8 cellular contexts compared by ENCODE assay signal in genomic region chr12:108838194-108839010, GRCh38. TPM values are rescaled to one million over a fixed set of nuclear protein-coding genes. Genes with fewer than 3 reads are reported as not detected.
DNase-seq lines count a peak whose midpoint lies in the region; ATAC-seq and TF ChIP-seq lines count a peak whose summit lies in the region.

No MANE protein-coding gene starts in this region.

- H3K27me3 ChIP-seq in right atrium auricular region (no peaks in the 10 kb centered on the region), skeletal muscle tissue (ENCODE audit: control insufficient read depth in 3 of 3, insufficient read depth in 3 of 3, low read length in 3 of 3) (no peaks in the 10 kb centered on the region)

- DNase-seq in CMK (ENCODE audit: low read depth) (peak; percentile 88), HK-2 (ENCODE audit: unreplicated experiment) (peak; percentile 95), SKM-1 (lab: John Stamatoyannopoulos, UW; ENCODE audit: unreplicated experiment) (peak; percentile 35), right atrium auricular region (ENCODE audit: low spot score) (peak; percentile 97), ecto neural progenitor cell (ENCODE audit: low spot score) (no peak)
- peak; percentile 81 for DNase-seq in activated naive CD8-positive, alpha-beta T cell treated with anti-CD3 and anti-CD28 coated beads, Interleukin-2, amount 50 U/mL, for 24 hours

- H3K4me1 ChIP-seq in right atrium auricular region, result peaks cover 0 to 94% of the 10 kb centered on the region in 2 donors
- peaks cover 62 to 85% (median 83%) of the 10 kb centered on the region in 3 donors for H3K4me1 ChIP-seq in skeletal muscle tissue (ENCODE audit: control insufficient read depth in 3 of 3, insufficient read depth in 3 of 3, low read length in 3 of 3)

- TF ChIP-seq CTCF in right atrium auricular region (IDR thresholded peaks at IDR 0.05), result no peak

- peak; percentile 96 for ATAC-seq in GM19467 (IDR thresholded peaks at IDR 0.05; ENCODE audit: unreplicated experiment)
- peak; percentile 98 for ATAC-seq in activated naive CD8-positive, alpha-beta T cell treated with anti-CD3 and anti-CD28 coated beads, Interleukin-2, amount 50 U/mL, for 24 hours

- peak overlapping the region; percentile 89 for H3K27ac Mint-ChIP-seq in activated naive CD8-positive, alpha-beta T cell treated with anti-CD3 and anti-CD28 coated beads, Interleukin-2, amount 50 U/mL, for 24 hours

- H3K9me3 Mint-ChIP-seq in activated naive CD8-positive, alpha-beta T cell treated with anti-CD3 and anti-CD28 coated beads, Interleukin-2, amount 50 U/mL, for 24 hours, result no peaks in the 10 kb centered on the region

- no peaks in the 10 kb centered on the region for H3K27me3 Mint-ChIP-seq in activated naive CD8-positive, alpha-beta T cell treated with anti-CD3 and anti-CD28 coated beads, Interleukin-2, amount 50 U/mL, for 24 hours

- H3K4me3 ChIP-seq in right atrium auricular region (no peak overlapping the region), skeletal muscle tissue (ENCODE audit: low read length in 3 of 3) (peak overlapping the region in 2 of 3 donors; percentile 8 to 34)

- H3K27ac ChIP-seq in right atrium auricular region, result peak overlapping the region; percentile 94 to 95
- peak overlapping the region; percentile 95 for H3K27ac ChIP-seq in skeletal muscle tissue (ENCODE audit: low read depth, low read length)

- peaks cover 7% of the 10 kb centered on the region for H3K36me3 ChIP-seq in right atrium auricular region
- peaks cover 9 to 17% (median 10%) of the 10 kb centered on the region in 3 donors for H3K36me3 ChIP-seq in skeletal muscle tissue (ENCODE audit: control insufficient read depth in 3 of 3, insufficient read depth in 3 of 3, low read length in 3 of 3)

- H3K9me3 ChIP-seq in right atrium auricular region (no peaks in the 10 kb centered on the region), skeletal muscle tissue (ENCODE audit: control insufficient read depth in 3 of 3, low read length in 3 of 3) (no peaks in the 10 kb centered on the region)

- peak overlapping the region; percentile 49 for H3K4me3 Mint-ChIP-seq in activated naive CD8-positive, alpha-beta T cell treated with anti-CD3 and anti-CD28 coated beads, Interleukin-2, amount 50 U/mL, for 24 hours

- peak overlapping the region; percentile 67 to 75 (median 69) for H3K9ac ChIP-seq in skeletal muscle tissue (ENCODE audit: low read depth in 1 of 3, low read length in 3 of 3)

- H3K4me1 Mint-ChIP-seq in activated naive CD8-positive, alpha-beta T cell treated with anti-CD3 and anti-CD28 coated beads, Interleukin-2, amount 50 U/mL, for 24 hours, result peaks cover 49% of the 10 kb centered on the region

- peaks cover 33% of the 10 kb centered on the region for H3K36me3 Mint-ChIP-seq in activated naive CD8-positive, alpha-beta T cell treated with anti-CD3 and anti-CD28 coated beads, Interleukin-2, amount 50 U/mL, for 24 hours (ENCODE audit: low read depth)

RNA-seq across cellular contexts. Expression of gene SSH1, which starts 19.0 kb away (rescaled TPM):
- 10 to 100 TPM; 22.0 to 25.9 TPM for total RNA-seq in right atrium auricular region
- 11.0 TPM for total RNA-seq in skeletal muscle tissue

RNA-seq across cellular contexts. Expression of gene DAO, which starts 41.5 kb away (rescaled TPM):
- total RNA-seq in right atrium auricular region (not detected), skeletal muscle tissue (not detected)

Comparison
In these comparisons a context has a peak if more than half of its experiments do, and no peak if none do; other contexts are left out.
1. H3K4me3 ChIP-seq: peak in skeletal muscle tissue (2 of 3); none in right atrium auricular region (0 of 2).